In genomic region chr1:87684194-87684593, GRCh38 we compare ENCODE assay signal across 8 cellular contexts.
A peak's percentile ranks its signal among the peaks of the same experiment; 100 is the strongest.
DNase-seq lines count a peak whose midpoint lies in the region; ATAC-seq, FAIRE-seq and TF ChIP-seq lines count a peak whose summit lies in the region.

No MANE protein-coding gene starts in this region.

- peak overlapping the region; percentile 89 for H3K4me2 ChIP-seq in astrocyte (ENCODE audit: low read length)

- ATAC-seq in HG03378 (IDR thresholded peaks at IDR 0.05; ENCODE audit: unreplicated experiment): no peak
- no peak for ATAC-seq in foreskin keratinocyte

- H3K9me3 ChIP-seq in astrocyte (ENCODE audit: insufficient read depth, low read depth, low read length) (no peaks in the 10 kb centered on the region), subcutaneous abdominal adipose tissue (ENCODE audit: control insufficient read depth in 5 of 5, low read length in 5 of 5) (no peaks in the 10 kb centered on the region)

- no peaks in the 10 kb centered on the region for H3K36me3 ChIP-seq in astrocyte (ENCODE audit: insufficient read depth, low read length)
- H3K36me3 ChIP-seq in subcutaneous abdominal adipose tissue (ENCODE audit: control insufficient read depth in 5 of 5, insufficient read depth in 5 of 5, low read length in 5 of 5): no peaks in the 10 kb centered on the region

- intact Hi-C loops in activated naive CD4-positive, alpha-beta T cell treated with anti-CD3 and anti-CD28 coated beads for 36 hours (cut with micrococcal nuclease): no loop called here

- H4K20me1 ChIP-seq in astrocyte (ENCODE audit: insufficient read depth, low read length): no peaks in the 10 kb centered on the region

- no peaks in the 10 kb centered on the region for H3K9me3 Mint-ChIP-seq in activated naive CD4-positive, alpha-beta T cell treated with anti-CD3 and anti-CD28 coated beads for 36 hours
- H3K9me3 Mint-ChIP-seq in astrocyte (ENCODE audit: unreplicated experiment): no peaks in the 10 kb centered on the region

- H3K4me1 Mint-ChIP-seq in activated naive CD4-positive, alpha-beta T cell treated with anti-CD3 and anti-CD28 coated beads for 36 hours (ENCODE audit: low read depth): no peaks in the 10 kb centered on the region
- H3K4me1 Mint-ChIP-seq in astrocyte (ENCODE audit: low read depth, unreplicated experiment): peaks cover 16% of the 10 kb centered on the region

- peak overlapping the region; percentile 7 for H3K4me3 Mint-ChIP-seq in activated naive CD4-positive, alpha-beta T cell treated with anti-CD3 and anti-CD28 coated beads for 36 hours
- H3K4me3 Mint-ChIP-seq in astrocyte (ENCODE audit: unreplicated experiment): peak overlapping the region; percentile 1

- TF ChIP-seq CTCF in astrocyte (IDR thresholded peaks at IDR 0.05; ENCODE audit: insufficient read depth, low read depth, low read length) (no peak), foreskin keratinocyte (conservative IDR thresholded peaks at IDR 0.05) (no peak)

- H3K4me3 ChIP-seq in astrocyte (ENCODE audit: insufficient read depth, low read depth, low read length) (peak overlapping the region; percentile 67), subcutaneous abdominal adipose tissue (ENCODE audit: low read depth in 1 of 5, low read length in 5 of 5) (peak overlapping the region; percentile 49 to 74 (median 63))

- FAIRE-seq in astrocyte (lab: Jason Lieb, UNC): no peak

- H3K9ac ChIP-seq in astrocyte (ENCODE audit: low read length) (peak overlapping the region; percentile 82), subcutaneous abdominal adipose tissue (ENCODE audit: low read length in 5 of 5) (peak overlapping the region in 4 of 5 donors; percentile 24 to 64 (median 36))

- CTCF ChIA-PET in activated naive CD4-positive, alpha-beta T cell treated with anti-CD3 and anti-CD28 coated beads for 36 hours (lab: Charles Lee): no interaction called here

- H3K27me3 Mint-ChIP-seq in activated naive CD4-positive, alpha-beta T cell treated with anti-CD3 and anti-CD28 coated beads for 36 hours (ENCODE audit: low read depth): no peaks in the 10 kb centered on the region
- peaks cover 3% of the 10 kb centered on the region for H3K27me3 Mint-ChIP-seq in astrocyte (ENCODE audit: low read depth, unreplicated experiment)

- DNase-seq in activated naive CD4-positive, alpha-beta T cell treated with anti-CD3 and anti-CD28 coated beads for 36 hours: no peak
- DNase-seq in activated naive CD4-positive, alpha-beta T cell (lab: John Stamatoyannopoulos, UW): no peak
- peak; percentile 42 for DNase-seq in astrocyte (ENCODE audit: low read depth)
- DNase-seq in kidney tubule cell (ENCODE audit: low spot score): peak; percentile 49
- no peak for DNase-seq in foreskin keratinocyte
- DNase-seq in activated CD4-positive, alpha-beta T cell treated with anti-CD3 and anti-CD28 coated beads, Interleukin-2, amount 50 U/mL, for 1 hour: no peak

- no peak overlapping the region for H3K27ac Mint-ChIP-seq in activated naive CD4-positive, alpha-beta T cell treated with anti-CD3 and anti-CD28 coated beads for 36 hours
- H3K27ac Mint-ChIP-seq in astrocyte (ENCODE audit: unreplicated experiment): peak overlapping the region; percentile 73

- H3K4me1 ChIP-seq in astrocyte (ENCODE audit: insufficient read depth, low read length): peaks cover 16% of the 10 kb centered on the region
- H3K4me1 ChIP-seq in subcutaneous abdominal adipose tissue (ENCODE audit: control insufficient read depth in 5 of 5, insufficient read depth in 5 of 5, low read length in 5 of 5): peaks cover 0 to 12% (median 4%) of the 10 kb centered on the region in 5 donors
- H3K4me1 ChIP-seq in foreskin keratinocyte: no peaks in the 10 kb centered on the region

- no peaks in the 10 kb centered on the region for H3K36me3 Mint-ChIP-seq in activated naive CD4-positive, alpha-beta T cell treated with anti-CD3 and anti-CD28 coated beads for 36 hours (ENCODE audit: low read depth)
- H3K36me3 Mint-ChIP-seq in astrocyte (ENCODE audit: low read depth, unreplicated experiment): no peaks in the 10 kb centered on the region

- H3K79me2 ChIP-seq in astrocyte (ENCODE audit: insufficient read depth, low read length): no peaks in the 10 kb centered on the region

- H3K27ac ChIP-seq in astrocyte (ENCODE audit: low read depth, low read length) (peak overlapping the region; percentile 47), subcutaneous abdominal adipose tissue (ENCODE audit: low read depth, low read length) (no peak overlapping the region), foreskin keratinocyte (no peak overlapping the region)

- H2AFZ ChIP-seq in astrocyte (ENCODE audit: low read depth, low read length): peak overlapping the region; percentile 88

- H3K27me3 ChIP-seq in astrocyte (ENCODE audit: insufficient read depth, low read length): no peaks in the 10 kb centered on the region
- no peaks in the 10 kb centered on the region for H3K27me3 ChIP-seq in subcutaneous abdominal adipose tissue (ENCODE audit: control insufficient read depth in 5 of 5, insufficient read depth in 4 of 5, low read length in 5 of 5)
- no peaks in the 10 kb centered on the region for H3K27me3 ChIP-seq in foreskin keratinocyte

Comparison
In these comparisons a context has a peak if more than half of its experiments do, and no peak if none do; other contexts are left out.
1. DNase-seq: peak in astrocyte (single experiment) and kidney tubule cell (single experiment); none in activated naive CD4-positive, alpha-beta T cell treated with anti-CD3 and anti-CD28 coated beads for 36 hours (single experiment), activated naive CD4-positive, alpha-beta T cell (0 of 4), foreskin keratinocyte (0 of 2) and activated CD4-positive, alpha-beta T cell treated with anti-CD3 and anti-CD28 coated beads, Interleukin-2, amount 50 U/mL, for 1 hour (single experiment).